1 cellular context compared by ENCODE assay signal in genomic region chr10:119725550-119726290, GRCh38.
TF ChIP-seq lines count a peak whose summit lies in the region.

Gene INPP5F, plus strand, starts transcription at chr10:119726050. Its CDS starts 213 bp downstream, at chr10:119726263.

TF ChIP-seq in HepG2, 621 proteins besides CTCF, POLR2A, EP300 and RAD21 (continued from another document and continues in another):
- TF ChIP-seq POLR2AphosphoS2 (IDR thresholded peaks at IDR 0.05; ENCODE audit: low read depth, low read length) (no peak), ZNF580 (CRISPR knock-in tag; IDR thresholded peaks at IDR 0.05; ENCODE audit: borderline replicate concordance, low read depth) (peak; percentile 31; the same call in 1 of the 2 replicates), HES4 (CRISPR knock-in tag; IDR thresholded peaks at IDR 0.05; ENCODE audit: borderline replicate concordance) (peak; percentile 74; the same call in 1 of the 2 replicates), TBX2 (CRISPR knock-in tag; IDR thresholded peaks at IDR 0.05; ENCODE audit: borderline replicate concordance) (no peak; the same call in 1 of the 2 replicates), ATF2 (CRISPR knock-in tag; IDR thresholded peaks at IDR 0.05) (peak; percentile 52; the same call in 1 of the 2 replicates), GRHL1 (CRISPR knock-in tag; conservative IDR thresholded peaks at IDR 0.05) (no peak), KLF9 (CRISPR knock-in tag; IDR thresholded peaks at IDR 0.05; ENCODE audit: low read depth) (no peak), ZNF615 (CRISPR knock-in tag; IDR thresholded peaks at IDR 0.05; ENCODE audit: borderline replicate concordance) (no peak), ZNF432 (CRISPR knock-in tag; IDR thresholded peaks at IDR 0.05; ENCODE audit: borderline replicate concordance) (no peak), E2F2 (CRISPR knock-in tag; IDR thresholded peaks at IDR 0.05; ENCODE audit: borderline replicate concordance) (peak; percentile 49; the same call in 1 of the 2 replicates), ZNF543 (CRISPR knock-in tag; IDR thresholded peaks at IDR 0.05) (no peak), RNF219 (CRISPR knock-in tag; IDR thresholded peaks at IDR 0.05) (no peak), ZC3H13 (CRISPR knock-in tag; IDR thresholded peaks at IDR 0.05) (peak; percentile 71; the same call in 1 of the 2 replicates), IKZF4 (CRISPR knock-in tag; IDR thresholded peaks at IDR 0.05; ENCODE audit: borderline replicate concordance, low read depth, not compliant biosample characterization) (no peak), ZFP36 (IDR thresholded peaks at IDR 0.05; ENCODE audit: borderline replicate concordance, low read depth, low read length, partially characterized antibody) (no peak), SRF (IDR thresholded peaks at IDR 0.05; ENCODE audit: low read depth, low read length) (no peak), TCF7L2 (IDR thresholded peaks at IDR 0.05; ENCODE audit: low read depth, low read length) (no peak), ZFX (CRISPR knock-in tag; IDR thresholded peaks at IDR 0.05; ENCODE audit: low read depth) (peak; percentile 98), ZNF552 (CRISPR knock-in tag; IDR thresholded peaks at IDR 0.05; ENCODE audit: borderline replicate concordance) (peak; percentile 28; the same call in 1 of the 2 replicates), ZNF816 (CRISPR knock-in tag; IDR thresholded peaks at IDR 0.05; ENCODE audit: borderline replicate concordance) (peak; percentile 84; the same call in 1 of the 2 replicates), ZNF766 (CRISPR knock-in tag; IDR thresholded peaks at IDR 0.05; ENCODE audit: borderline replicate concordance) (no peak), GLMP (CRISPR knock-in tag; IDR thresholded peaks at IDR 0.05; ENCODE audit: borderline replicate concordance) (no peak), RCOR2 (CRISPR knock-in tag; IDR thresholded peaks at IDR 0.05) (no peak), STAG1 (CRISPR knock-in tag; IDR thresholded peaks at IDR 0.05) (0 out of 2 replicates have a peak, but pooled peaks have one; percentile 10), ONECUT2 (CRISPR knock-in tag; IDR thresholded peaks at IDR 0.05) (no peak), ZNF180 (CRISPR knock-in tag; IDR thresholded peaks at IDR 0.05; ENCODE audit: borderline replicate concordance, low read depth) (no peak), ZNF790 (CRISPR knock-in tag; IDR thresholded peaks at IDR 0.05; ENCODE audit: borderline replicate concordance) (no peak; the same call in 1 of the 2 replicates), ATF3 (CRISPR knock-in tag; IDR thresholded peaks at IDR 0.05) (no peak), DZIP1 (CRISPR knock-in tag; IDR thresholded peaks at IDR 0.05) (no peak), ZBTB49 (CRISPR knock-in tag; IDR thresholded peaks at IDR 0.05; ENCODE audit: borderline replicate concordance) (no peak), ZBTB2 (CRISPR knock-in tag; IDR thresholded peaks at IDR 0.05; ENCODE audit: low read depth) (peak; percentile 87), ATF6 (CRISPR knock-in tag; conservative IDR thresholded peaks at IDR 0.05) (no peak), RELA (CRISPR knock-in tag; IDR thresholded peaks at IDR 0.05) (no peak; the same call in 1 of the 2 replicates), ZNF768 (CRISPR knock-in tag; IDR thresholded peaks at IDR 0.05) (peak; percentile 53), JUND (CRISPR knock-in tag; IDR thresholded peaks at IDR 0.05) (no peak), HCFC1 (IDR thresholded peaks at IDR 0.05; ENCODE audit: low read depth, low read length) (no peak), ZFP90 (CRISPR knock-in tag; IDR thresholded peaks at IDR 0.05; ENCODE audit: borderline replicate concordance) (no peak), RORA (CRISPR knock-in tag; IDR thresholded peaks at IDR 0.05) (no peak), ZNF251 (CRISPR knock-in tag; IDR thresholded peaks at IDR 0.05) (no peak), IRF1 (CRISPR knock-in tag; IDR thresholded peaks at IDR 0.05; ENCODE audit: low read depth) (no peak)
